12 cellular contexts compared by ENCODE assay signal in genomic region chr21:37412603-37413360, GRCh38. TPM values are rescaled to one million over a fixed set of nuclear protein-coding genes. Genes with fewer than 3 reads are reported as not detected.
DNase-seq lines count a peak whose midpoint lies in the region; ATAC-seq and TF ChIP-seq lines count a peak whose summit lies in the region.
"Had no signal": no experiment of that assay in that cellular context is flagged by ENCODE, and none has a peak within 500 bp of the region (broad histone marks: within the 10 kb centered on the region; RNA-seq: fewer than 3 reads in every experiment).

No MANE protein-coding gene starts in this region.

- H3K4me3 Mint-ChIP-seq in H9: no peak overlapping the region; a peak in 1 of 5 replicates
- peak overlapping the region; percentile 1 for H3K4me3 Mint-ChIP-seq in activated T-helper 17 cell treated with anti-CD3 and anti-CD28 coated beads, Interleukin-2, amount 50 U/mL, for 72 hours

- H3K79me2 ChIP-seq in H9 (ENCODE audit: insufficient read depth, low read length): peaks cover 61% of the 10 kb centered on the region

- H3K23me2 ChIP-seq in H9 (ENCODE audit: insufficient read length, low read depth, low read length, poor library complexity, severe bottlenecking): no peaks in the 10 kb centered on the region

- H2BK15ac ChIP-seq in H9 (ENCODE audit: low read depth, low read length): no peak overlapping the region

- no peak overlapping the region for H3T11ph ChIP-seq in H9 (ENCODE audit: low read length)

- no peak overlapping the region for H4K8ac ChIP-seq in H9 (replicated peaks; ENCODE audit: insufficient read length, low read depth, low read length)

- H3K18ac ChIP-seq in H9 (ENCODE audit: insufficient read length, low read depth, low read length): no peak overlapping the region

- no peak overlapping the region for H3K23ac ChIP-seq in H9 (ENCODE audit: insufficient read length, low read depth, low read length)

- H3K4me1 ChIP-seq in H9 (ENCODE audit: insufficient read depth, low read length): peaks cover 2% of the 10 kb centered on the region; the same call in 1 of the 2 replicates

- peaks cover 41 to 44% of the 10 kb centered on the region in 2 experiments for H3K4me1 Mint-ChIP-seq in H9
- peaks cover 51% of the 10 kb centered on the region for H3K4me1 Mint-ChIP-seq in activated T-helper 17 cell treated with anti-CD3 and anti-CD28 coated beads, Interleukin-2, amount 50 U/mL, for 72 hours

- H3K14ac ChIP-seq in H9 (ENCODE audit: insufficient read depth, low read length): no peak overlapping the region

- H2BK20ac ChIP-seq in H9 (ENCODE audit: low read depth, low read length, poor library complexity, severe bottlenecking): no peak overlapping the region

- no CpG with 5 or more reads among the region's 4 CpGs for WGBS in H9 (ENCODE audit: extremely low coverage, insufficient read length, low lambda C conversion rate)

- H3K9ac ChIP-seq in H9 (ENCODE audit: extremely low read depth, insufficient read length, low read length): no peak overlapping the region

- peak overlapping the region in 2 of 3 experiments; percentile 0 to 26; a peak in 3 of 7 replicates for H3K27ac Mint-ChIP-seq in H9
- H3K27ac Mint-ChIP-seq in activated T-helper 17 cell treated with anti-CD3 and anti-CD28 coated beads, Interleukin-2, amount 50 U/mL, for 72 hours: peak overlapping the region; percentile 1

- peaks cover 0 to 10% (median 2%) of the 10 kb centered on the region in 3 experiments; a peak in 3 of 7 replicates for H3K36me3 Mint-ChIP-seq in H9 (ENCODE audit: insufficient read depth in 1 of 3, low read depth in 3 of 3)
- peaks cover 6% of the 10 kb centered on the region for H3K36me3 Mint-ChIP-seq in activated T-helper 17 cell treated with anti-CD3 and anti-CD28 coated beads, Interleukin-2, amount 50 U/mL, for 72 hours (ENCODE audit: low read depth)

- no peak overlapping the region for H3K56ac ChIP-seq in H9 (ENCODE audit: insufficient read length, low read depth, low read length)

- H3K4ac ChIP-seq in H9 (ENCODE audit: low read depth, low read length): no peak overlapping the region

- H3K9me3 ChIP-seq in H9 (ENCODE audit: control insufficient read depth, low read depth, low read length): no peaks in the 10 kb centered on the region

- no peaks in the 10 kb centered on the region for H3K79me1 ChIP-seq in H9 (ENCODE audit: insufficient read depth, low read depth, low read length, poor library complexity, severe bottlenecking)

- no peaks in the 10 kb centered on the region for H3K27me3 ChIP-seq in H9 (ENCODE audit: insufficient read depth, low read length)

- DNase-seq in AG09309 (ENCODE audit: low read depth) (peak; percentile 29), H9 (no peak), iris pigment epithelial cell (ENCODE audit: low read depth) (peak; percentile 48), DMS79 (lab: John Stamatoyannopoulos, UW) (no peak)
- DNase-seq: amygdala, DND-41, NCI-H774 had no signal

- no peak for ATAC-seq in activated T-helper 17 cell treated with anti-CD3 and anti-CD28 coated beads, Interleukin-2, amount 50 U/mL, for 72 hours (replicated peaks)
- ATAC-seq in HG03139 (IDR thresholded peaks at IDR 0.05; ENCODE audit: unreplicated experiment): no peak
- ATAC-seq in GM18909 (IDR thresholded peaks at IDR 0.05; ENCODE audit: poor library complexity, unreplicated experiment): no peak
- ATAC-seq in GM18519 (IDR thresholded peaks at IDR 0.05; ENCODE audit: low FRiP score, unreplicated experiment): no peak

- no peaks in the 10 kb centered on the region for H3K27me3 Mint-ChIP-seq in H9 (ENCODE audit: low read depth)
- H3K27me3 Mint-ChIP-seq in activated T-helper 17 cell treated with anti-CD3 and anti-CD28 coated beads, Interleukin-2, amount 50 U/mL, for 72 hours: no peaks in the 10 kb centered on the region

- no peak overlapping the region for H3K4me3 ChIP-seq in AG09309 (ENCODE audit: control insufficient read depth, low read depth, low read length)

- H3K9me3 Mint-ChIP-seq in H9: no peaks in the 10 kb centered on the region
- no peaks in the 10 kb centered on the region for H3K9me3 Mint-ChIP-seq in activated T-helper 17 cell treated with anti-CD3 and anti-CD28 coated beads, Interleukin-2, amount 50 U/mL, for 72 hours

- no peak for TF ChIP-seq CTCF in AG09309 (IDR thresholded peaks at IDR 0.05; ENCODE audit: control insufficient read depth, insufficient read depth, low read depth, low read length, missing control alignments)
- no peak for TF ChIP-seq CTCF in H9 (conservative IDR thresholded peaks at IDR 0.05)

- no peak overlapping the region for H3K4me2 ChIP-seq in H9 (ENCODE audit: insufficient read depth, insufficient read length, low read length)

- H4K20me1 ChIP-seq in H9 (ENCODE audit: control insufficient read depth, insufficient read depth, insufficient read length): no peaks in the 10 kb centered on the region

- no peak overlapping the region for H2AK5ac ChIP-seq in H9 (ENCODE audit: insufficient read length, low read length)

- H2BK12ac ChIP-seq in H9 (ENCODE audit: insufficient read length, low read depth, low read length): no peak overlapping the region

- H2BK120ac ChIP-seq in H9 (ENCODE audit: low read depth, low read length, poor library complexity, severe bottlenecking): no peak overlapping the region

- no peak overlapping the region for H4K91ac ChIP-seq in H9 (ENCODE audit: insufficient read length, low read depth, low read length)

- H3K27ac ChIP-seq in H9 (ENCODE audit: insufficient read length, low read depth, low read length): no peak overlapping the region
- H3K27ac ChIP-seq: VCaP had no signal

- H4K5ac ChIP-seq in H9 (ENCODE audit: insufficient read length, low read depth, low read length): no peak overlapping the region

- H2AFZ ChIP-seq in H9 (ENCODE audit: low read length): no peak overlapping the region

- no peak overlapping the region for H2BK5ac ChIP-seq in H9 (ENCODE audit: insufficient read length, low read length)

RNA-seq across cellular contexts. Expression of gene DYRK1A, which starts 46.2 kb away (rescaled TPM):
- 73.6 and 76.6 TPM in 2 replicates for total RNA-seq in H9 (2021)
- total RNA-seq in activated T-helper 17 cell treated with anti-CD3 and anti-CD28 coated beads, Interleukin-2, amount 50 U/mL, for 72 hours: 10 to 100 TPM; 55.6 to 59.9 TPM

Comparison
In these comparisons a context has a peak if more than half of its experiments do, and no peak if none do; other contexts are left out.
1. DNase-seq: peak in AG09309 (single experiment) and iris pigment epithelial cell (single experiment); none in H9 (single experiment) and DMS79 (single experiment).